8 cellular contexts compared by ENCODE assay signal in the genomic region with DNA sequence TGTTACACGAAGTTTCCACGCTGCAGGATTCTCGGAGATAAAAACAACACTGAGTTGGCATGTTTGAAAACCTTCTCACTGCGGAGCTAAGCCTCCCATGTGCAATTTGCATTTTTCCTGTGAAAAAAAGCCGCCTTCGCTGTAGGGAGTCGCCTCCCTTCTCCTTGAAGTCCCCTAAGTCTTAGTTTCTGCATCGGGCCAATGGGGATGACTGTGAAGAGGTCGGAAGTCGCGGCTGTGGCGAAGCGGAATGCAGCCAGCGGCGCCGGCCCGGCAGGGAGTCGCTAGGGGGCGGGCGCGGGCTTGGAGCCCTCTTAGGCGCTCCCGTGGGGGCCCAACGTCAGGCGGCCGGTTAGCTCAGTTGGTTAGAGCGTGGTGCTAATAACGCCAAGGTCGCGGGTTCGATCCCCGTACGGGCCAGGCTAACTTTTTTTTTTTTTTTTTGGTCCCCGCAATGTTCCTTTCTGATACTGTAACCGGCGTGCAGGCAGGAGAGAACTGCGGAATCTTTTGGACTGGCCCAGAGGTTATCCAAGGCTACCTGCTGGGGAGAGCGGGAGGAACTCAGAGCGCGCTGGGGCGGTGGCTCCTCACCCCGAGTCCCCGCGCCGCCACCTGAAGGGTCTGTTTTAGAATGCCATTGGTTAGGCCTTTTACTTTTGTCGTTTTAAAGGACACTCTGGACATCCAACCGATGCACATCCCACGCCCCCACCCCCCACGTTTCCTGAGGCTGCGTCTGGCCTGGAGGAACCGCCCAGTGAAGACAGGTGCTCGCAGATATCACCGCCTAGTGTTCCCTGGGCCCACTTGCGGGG.
DNase-seq lines count a peak whose midpoint lies in the region; ATAC-seq and TF ChIP-seq lines count a peak whose summit lies in the region.

No MANE protein-coding gene starts in this region.

- peak overlapping the region; percentile 50 for H3K4me3 ChIP-seq in astrocyte of the cerebellum (ENCODE audit: low read depth, low read length)

- in situ Hi-C loops in astrocyte of the cerebellum (cut with HindIII; ENCODE audit: low sequenced_read_pairs): loop anchor here (25.0 kb wide), 1 partner anchor 230 kb away; a partner anchor contains a TSS

- ATAC-seq in GM18508 (IDR thresholded peaks at IDR 0.05; ENCODE audit: insufficient read depth, unreplicated experiment): peak; percentile 38
- peak; percentile 64 for ATAC-seq in HG02981 (IDR thresholded peaks at IDR 0.05; ENCODE audit: unreplicated experiment)
- no peak for ATAC-seq in GM18873 (IDR thresholded peaks at IDR 0.05; ENCODE audit: low FRiP score, unreplicated experiment)

- DNase-seq in NCI-H2029 (lab: John Stamatoyannopoulos, UW) (peak; percentile 59), T-helper 9 cell (peak; percentile 95), astrocyte of the cerebellum (ENCODE audit: low read depth) (peak; percentile 90), hippocampal formation (lab: John Stamatoyannopoulos, UW) (peak; percentile 87 to 94), retina (peak; percentile 98)

- peak; percentile 40 for TF ChIP-seq CTCF in astrocyte of the cerebellum (IDR thresholded peaks at IDR 0.05; ENCODE audit: low read depth, low read length, missing control alignments)
